12 cellular contexts compared by ENCODE assay signal in genomic region chr20:38145094-38146075, GRCh38. TPM values are rescaled to one million over a fixed set of nuclear protein-coding genes. Genes with fewer than 3 reads are reported as not detected.
DNase-seq lines count a peak whose midpoint lies in the region; ATAC-seq and TF ChIP-seq lines count a peak whose summit lies in the region.
"Had no signal": no experiment of that assay in that cellular context is flagged by ENCODE, and none has a peak within 500 bp of the region (broad histone marks: within the 10 kb centered on the region; RNA-seq: fewer than 3 reads in every experiment).

No MANE protein-coding gene starts in this region.

- H3K4me3 Mint-ChIP-seq in Caco-2 (ENCODE audit: unreplicated experiment): no peak overlapping the region
- H3K4me3 Mint-ChIP-seq: activated CD4-positive, alpha-beta T cell treated with anti-CD3 and anti-CD28 coated beads for 36 hours had no signal

- H3K27ac ChIP-seq in RWPE2 (ENCODE audit: poor library complexity, severe bottlenecking) (peak overlapping the region; percentile 94), foreskin keratinocyte (peak overlapping the region; percentile 76), psoas muscle (peak overlapping the region; percentile 44)

- H3K4me1 Mint-ChIP-seq in Caco-2 (ENCODE audit: low read depth, unreplicated experiment): peaks cover 42% of the 10 kb centered on the region
- H3K4me1 Mint-ChIP-seq: activated CD4-positive, alpha-beta T cell treated with anti-CD3 and anti-CD28 coated beads for 36 hours had no signal

- 85 to 87% (median 86%) methylated on average over 12 of the region's 12 CpGs for WGBS in psoas muscle, 3 donors

- no peak for ATAC-seq in RWPE2 (ENCODE audit: low read depth)
- no peak for ATAC-seq in foreskin keratinocyte
- no peak for ATAC-seq in psoas muscle
- ATAC-seq: activated CD4-positive, alpha-beta T cell treated with anti-CD3 and anti-CD28 coated beads for 36 hours had no signal

- BruUV-seq in Caco-2 (replicated peaks; lab: Mats Ljungman, UMichigan): no TSS peak

- H3K36me3 Mint-ChIP-seq in Caco-2 (ENCODE audit: insufficient read depth, unreplicated experiment): peaks cover 57% of the 10 kb centered on the region

- intact Hi-C loops in Caco-2 (cut with micrococcal nuclease; ENCODE audit: unreplicated experiment): no loop called here
- intact Hi-C loops in psoas muscle (cut with DNase I): no loop called here

- CTCF ChIA-PET in Caco-2 (lab: Charles Lee): interaction anchor here (1.4 to 3.3 kb wide), 5 partner anchors 19 to 88 kb away, joined by 4 to 23 read pairs (median 15); partner anchors contain the start of gene TGM2

- DNase-seq in Caco-2 (no peak), RWPE2 (ENCODE audit: low spot score) (peak; percentile 79), foreskin keratinocyte (no peak), psoas muscle (no peak), HuH-7 (ENCODE audit: low spot score) (no peak), cerebellum (ENCODE audit: low spot score) (no peak), amniotic stem cell (lab: John Stamatoyannopoulos, UW) (no peak), SIG-M5 (lab: John Stamatoyannopoulos, UW) (no peak)
- DNase-seq: activated CD4-positive, alpha-beta T cell treated with anti-CD3 and anti-CD28 coated beads for 36 hours; activated naive CD4-positive, alpha-beta T cell; NCI-H1694 treated with DMSO at 0.1 percent for 48 hours; OCI-M1 had no signal

- no peak for TF ChIP-seq CTCF in Caco-2 (IDR thresholded peaks at IDR 0.05; ENCODE audit: insufficient read depth in 1 of 2, low read depth in 1 of 2, low read length in 1 of 2, severe bottlenecking in 1 of 2, unreplicated experiment in 1 of 2)
- TF ChIP-seq CTCF in RWPE2 (IDR thresholded peaks at IDR 0.05; ENCODE audit: poor library complexity, severe bottlenecking): no peak
- no peak for TF ChIP-seq CTCF in foreskin keratinocyte (conservative IDR thresholded peaks at IDR 0.05)
- no peak for TF ChIP-seq CTCF in psoas muscle (IDR thresholded peaks at IDR 0.05)

- no peaks in the 10 kb centered on the region for H3K9me3 ChIP-seq in Caco-2
- H3K9me3 ChIP-seq in RWPE2 (ENCODE audit: severe bottlenecking): no peaks in the 10 kb centered on the region
- no peaks in the 10 kb centered on the region for H3K9me3 ChIP-seq in psoas muscle

- H3K36me3 ChIP-seq in Caco-2 (ENCODE audit: control insufficient read depth, insufficient read depth, low read length) (no peaks in the 10 kb centered on the region), RWPE2 (ENCODE audit: low read depth) (peaks cover 9% of the 10 kb centered on the region), psoas muscle (ENCODE audit: insufficient read depth in 1 of 2, low read depth in 1 of 2) (peaks cover 0 to 88% of the 10 kb centered on the region in 2 donors)

- peak overlapping the region; percentile 96 for H3K27ac Mint-ChIP-seq in Caco-2 (ENCODE audit: unreplicated experiment)
- H3K27ac Mint-ChIP-seq: activated CD4-positive, alpha-beta T cell treated with anti-CD3 and anti-CD28 coated beads for 36 hours had no signal

- H3K4me3 ChIP-seq in Caco-2 (ENCODE audit: low read depth, low read length) (no peak overlapping the region), RWPE2 (ENCODE audit: severe bottlenecking) (no peak overlapping the region), psoas muscle (no peak overlapping the region)

- no peaks in the 10 kb centered on the region for H3K27me3 Mint-ChIP-seq in Caco-2 (ENCODE audit: insufficient read depth, unreplicated experiment)
- H3K27me3 Mint-ChIP-seq: activated CD4-positive, alpha-beta T cell treated with anti-CD3 and anti-CD28 coated beads for 36 hours had no signal

- H3K27me3 ChIP-seq in Caco-2 (replicated peaks; ENCODE audit: control insufficient read depth, insufficient read depth, low read length): no peaks in the 10 kb centered on the region
- H3K27me3 ChIP-seq in RWPE2 (ENCODE audit: insufficient read depth, poor library complexity, severe bottlenecking): no peaks in the 10 kb centered on the region
- H3K27me3 ChIP-seq in foreskin keratinocyte: no peaks in the 10 kb centered on the region
- no peaks in the 10 kb centered on the region for H3K27me3 ChIP-seq in psoas muscle (ENCODE audit: insufficient read depth in 3 of 3, low read length in 2 of 3)

- no peaks in the 10 kb centered on the region for H3K9me3 Mint-ChIP-seq in Caco-2 (ENCODE audit: unreplicated experiment)

- H3K4me1 ChIP-seq in Caco-2 (peaks cover 51% of the 10 kb centered on the region), RWPE2 (ENCODE audit: insufficient read depth, poor library complexity, severe bottlenecking) (peaks cover 33% of the 10 kb centered on the region), foreskin keratinocyte (peaks cover 16% of the 10 kb centered on the region), psoas muscle (peaks cover 13% of the 10 kb centered on the region)

- POLR2A ChIA-PET in Caco-2 (lab: Charles Lee): interaction anchor here (0.6 to 1.8 kb wide), 2 partner anchors 19 to 21 kb away, joined by 6 to 7 read pairs; partner anchors contain the start of gene TGM2

RNA-seq across cellular contexts. Expression of gene TGM2, which starts 19.7 kb away (rescaled TPM):
- 138 and 162 TPM in 2 replicates for total RNA-seq in Caco-2 (2022)
- 17.4 and 41.2 TPM in 2 replicates for total RNA-seq in foreskin keratinocyte
- polyA plus RNA-seq in foreskin keratinocyte: 13.7 and 29.5 TPM in 2 replicates
- total RNA-seq in psoas muscle: 100 to 1,000 TPM in 3 of 4 donors, 10 to 100 TPM in 1; 38.0 to 235 (median 134) TPM
- polyA plus RNA-seq in psoas muscle: 100 to 1,000 TPM in 1 of 3 donors, 10 to 100 TPM in 2; 23.6 to 168 (median 57.4) TPM
- total RNA-seq in cerebellum: 10.8 TPM

Comparison
In these comparisons a context has a peak if more than half of its experiments do, and no peak if none do; other contexts are left out.
1. H3K27ac ChIP-seq: peak in every context shown above with its lines; median percentile 94 in RWPE2; 76 in foreskin keratinocyte; 44 in psoas muscle.